Comparison of ENCODE assay signal across 1 cellular context in the genomic region with DNA sequence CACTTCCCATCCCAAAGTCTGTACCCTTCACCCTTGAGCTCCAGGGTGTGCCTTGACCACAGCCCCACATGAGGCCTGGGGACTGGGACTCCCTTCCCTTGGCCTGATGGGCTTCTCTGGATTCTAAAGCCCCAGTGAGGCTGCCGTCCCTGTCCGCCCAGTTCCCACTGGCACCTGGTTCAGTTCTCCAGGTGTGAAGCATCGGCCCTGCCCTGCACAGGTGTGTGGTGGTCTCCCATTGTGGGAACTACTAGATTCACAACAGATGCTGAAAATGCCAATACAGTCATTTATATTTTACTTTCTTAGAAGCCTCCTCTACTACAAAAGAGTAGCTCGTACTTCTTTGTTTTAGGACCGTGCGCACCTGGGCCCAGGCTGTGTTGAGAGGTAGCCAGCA.
TF ChIP-seq lines count a peak whose summit lies in the region.

No MANE protein-coding gene starts in this region.

TF ChIP-seq in HepG2, 621 proteins besides CTCF, POLR2A, EP300 and RAD21:
- TF ChIP-seq, protein P1, sequence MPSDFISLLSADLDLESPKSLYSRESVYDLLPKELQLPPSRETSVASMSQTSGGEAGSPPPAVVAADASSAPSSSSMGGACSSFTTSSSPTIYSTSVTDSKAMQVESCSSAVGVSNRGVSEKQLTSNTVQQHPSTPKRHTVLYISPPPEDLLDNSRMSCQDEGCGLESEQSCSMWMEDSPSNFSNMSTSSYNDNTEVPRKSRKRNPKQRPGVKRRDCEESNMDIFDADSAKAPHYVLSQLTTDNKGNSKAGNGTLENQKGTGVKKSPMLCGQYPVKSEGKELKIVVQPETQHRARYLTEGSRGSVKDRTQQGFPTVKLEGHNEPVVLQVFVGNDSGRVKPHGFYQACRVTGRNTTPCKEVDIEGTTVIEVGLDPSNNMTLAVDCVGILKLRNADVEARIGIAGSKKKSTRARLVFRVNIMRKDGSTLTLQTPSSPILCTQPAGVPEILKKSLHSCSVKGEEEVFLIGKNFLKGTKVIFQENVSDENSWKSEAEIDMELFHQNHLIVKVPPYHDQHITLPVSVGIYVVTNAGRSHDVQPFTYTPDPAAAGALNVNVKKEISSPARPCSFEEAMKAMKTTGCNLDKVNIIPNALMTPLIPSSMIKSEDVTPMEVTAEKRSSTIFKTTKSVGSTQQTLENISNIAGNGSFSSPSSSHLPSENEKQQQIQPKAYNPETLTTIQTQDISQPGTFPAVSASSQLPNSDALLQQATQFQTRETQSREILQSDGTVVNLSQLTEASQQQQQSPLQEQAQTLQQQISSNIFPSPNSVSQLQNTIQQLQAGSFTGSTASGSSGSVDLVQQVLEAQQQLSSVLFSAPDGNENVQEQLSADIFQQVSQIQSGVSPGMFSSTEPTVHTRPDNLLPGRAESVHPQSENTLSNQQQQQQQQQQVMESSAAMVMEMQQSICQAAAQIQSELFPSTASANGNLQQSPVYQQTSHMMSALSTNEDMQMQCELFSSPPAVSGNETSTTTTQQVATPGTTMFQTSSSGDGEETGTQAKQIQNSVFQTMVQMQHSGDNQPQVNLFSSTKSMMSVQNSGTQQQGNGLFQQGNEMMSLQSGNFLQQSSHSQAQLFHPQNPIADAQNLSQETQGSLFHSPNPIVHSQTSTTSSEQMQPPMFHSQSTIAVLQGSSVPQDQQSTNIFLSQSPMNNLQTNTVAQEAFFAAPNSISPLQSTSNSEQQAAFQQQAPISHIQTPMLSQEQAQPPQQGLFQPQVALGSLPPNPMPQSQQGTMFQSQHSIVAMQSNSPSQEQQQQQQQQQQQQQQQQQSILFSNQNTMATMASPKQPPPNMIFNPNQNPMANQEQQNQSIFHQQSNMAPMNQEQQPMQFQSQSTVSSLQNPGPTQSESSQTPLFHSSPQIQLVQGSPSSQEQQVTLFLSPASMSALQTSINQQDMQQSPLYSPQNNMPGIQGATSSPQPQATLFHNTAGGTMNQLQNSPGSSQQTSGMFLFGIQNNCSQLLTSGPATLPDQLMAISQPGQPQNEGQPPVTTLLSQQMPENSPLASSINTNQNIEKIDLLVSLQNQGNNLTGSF (CRISPR knock-in tag; IDR thresholded peaks at IDR 0.05) = 0 out of 2 replicates have a peak, but pooled peaks have one; percentile 12
- peak; percentile 11; the same call in 1 of the 2 replicates for TF ChIP-seq ZNF546 (CRISPR knock-in tag; conservative IDR thresholded peaks at IDR 0.05)
- TF ChIP-seq, protein P2, sequence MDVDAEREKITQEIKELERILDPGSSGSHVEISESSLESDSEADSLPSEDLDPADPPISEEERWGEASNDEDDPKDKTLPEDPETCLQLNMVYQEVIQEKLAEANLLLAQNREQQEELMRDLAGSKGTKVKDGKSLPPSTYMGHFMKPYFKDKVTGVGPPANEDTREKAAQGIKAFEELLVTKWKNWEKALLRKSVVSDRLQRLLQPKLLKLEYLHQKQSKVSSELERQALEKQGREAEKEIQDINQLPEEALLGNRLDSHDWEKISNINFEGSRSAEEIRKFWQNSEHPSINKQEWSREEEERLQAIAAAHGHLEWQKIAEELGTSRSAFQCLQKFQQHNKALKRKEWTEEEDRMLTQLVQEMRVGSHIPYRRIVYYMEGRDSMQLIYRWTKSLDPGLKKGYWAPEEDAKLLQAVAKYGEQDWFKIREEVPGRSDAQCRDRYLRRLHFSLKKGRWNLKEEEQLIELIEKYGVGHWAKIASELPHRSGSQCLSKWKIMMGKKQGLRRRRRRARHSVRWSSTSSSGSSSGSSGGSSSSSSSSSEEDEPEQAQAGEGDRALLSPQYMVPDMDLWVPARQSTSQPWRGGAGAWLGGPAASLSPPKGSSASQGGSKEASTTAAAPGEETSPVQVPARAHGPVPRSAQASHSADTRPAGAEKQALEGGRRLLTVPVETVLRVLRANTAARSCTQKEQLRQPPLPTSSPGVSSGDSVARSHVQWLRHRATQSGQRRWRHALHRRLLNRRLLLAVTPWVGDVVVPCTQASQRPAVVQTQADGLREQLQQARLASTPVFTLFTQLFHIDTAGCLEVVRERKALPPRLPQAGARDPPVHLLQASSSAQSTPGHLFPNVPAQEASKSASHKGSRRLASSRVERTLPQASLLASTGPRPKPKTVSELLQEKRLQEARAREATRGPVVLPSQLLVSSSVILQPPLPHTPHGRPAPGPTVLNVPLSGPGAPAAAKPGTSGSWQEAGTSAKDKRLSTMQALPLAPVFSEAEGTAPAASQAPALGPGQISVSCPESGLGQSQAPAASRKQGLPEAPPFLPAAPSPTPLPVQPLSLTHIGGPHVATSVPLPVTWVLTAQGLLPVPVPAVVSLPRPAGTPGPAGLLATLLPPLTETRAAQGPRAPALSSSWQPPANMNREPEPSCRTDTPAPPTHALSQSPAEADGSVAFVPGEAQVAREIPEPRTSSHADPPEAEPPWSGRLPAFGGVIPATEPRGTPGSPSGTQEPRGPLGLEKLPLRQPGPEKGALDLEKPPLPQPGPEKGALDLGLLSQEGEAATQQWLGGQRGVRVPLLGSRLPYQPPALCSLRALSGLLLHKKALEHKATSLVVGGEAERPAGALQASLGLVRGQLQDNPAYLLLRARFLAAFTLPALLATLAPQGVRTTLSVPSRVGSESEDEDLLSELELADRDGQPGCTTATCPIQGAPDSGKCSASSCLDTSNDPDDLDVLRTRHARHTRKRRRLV (CRISPR knock-in tag; IDR thresholded peaks at IDR 0.05) = 0 out of 2 replicates have a peak, but pooled peaks have one; percentile 12
- 0 out of 2 replicates have a peak, but pooled peaks have one; percentile 6 for TF ChIP-seq ZZZ3 (CRISPR knock-in tag; IDR thresholded peaks at IDR 0.05; ENCODE audit: borderline replicate concordance)
- TF ChIP-seq ZNF773 (CRISPR knock-in tag; IDR thresholded peaks at IDR 0.05; ENCODE audit: borderline replicate concordance) = no peak
